8 cellular contexts compared by ENCODE assay signal in genomic region chr14:20305265-20306078, GRCh38. TPM values are rescaled to one million over a fixed set of nuclear protein-coding genes. Genes with fewer than 3 reads are reported as not detected.
DNase-seq lines count a peak whose midpoint lies in the region; ATAC-seq, FAIRE-seq and TF ChIP-seq lines count a peak whose summit lies in the region.

Gene TTC5, minus strand, starts transcription at chr14:20305951. Its CDS starts 14 bp downstream, at chr14:20305937.

- DNase-seq in AG04449 (ENCODE audit: low read depth, low spot score) (peak; percentile 37), NCI-H2196 treated with DMSO at 0.1 percent for 48 hours (lab: John Stamatoyannopoulos, UW; ENCODE audit: unreplicated experiment) (peak; percentile 59), bronchial epithelial cell (ENCODE audit: low read depth) (peak; percentile 75), inferior parietal cortex (ENCODE audit: extremely low spot score) (peak; percentile 92), spleen (peak; percentile 94)

- ATAC-seq in GM18870 (IDR thresholded peaks at IDR 0.05; ENCODE audit: unreplicated experiment) (peak; percentile 94), HG03139 (IDR thresholded peaks at IDR 0.05; ENCODE audit: unreplicated experiment) (peak; percentile 88)

- H3K4me3 ChIP-seq in AG04449 (ENCODE audit: low read depth, low read length) (peak within 1 kb of the TSS; percentile 58), bronchial epithelial cell (ENCODE audit: low read depth, low read length) (peak within 1 kb of the TSS; percentile 54), spleen (peak within 1 kb of the TSS; percentile 64 to 96 (median 87))

- CTCF ChIA-PET in AG04449 (lab: Yijun Ruan, JAX): interaction anchor here (0.9 to 4.4 kb wide), 5 partner anchors 9 to 24 kb away, joined by 3 to 59 read pairs (median 10); partner anchors contain the start of gene CCNB1IP1

- H3K9me3 ChIP-seq in spleen: no peaks in the 10 kb centered on the region

- WGBS in spleen, 5 donors: 1% methylated on average over 27 of the region's 27 CpGs

- TF ChIP-seq CTCF in AG04449 (IDR thresholded peaks at IDR 0.05; ENCODE audit: insufficient read depth, low read length, missing control alignments) (peak; percentile 90), VCaP (conservative IDR thresholded peaks at IDR 0.05) (peak; percentile 95), bronchial epithelial cell (IDR thresholded peaks at IDR 0.05; ENCODE audit: insufficient read depth, low read length, severe bottlenecking) (peak; percentile 93), spleen (IDR thresholded peaks at IDR 0.05 in 8 of 11, conservative IDR thresholded peaks at IDR 0.05 in 3 of 11) (peak; percentile 61 to 94 (median 92))

- peak within 1 kb of the TSS; percentile 62 for H3K27ac ChIP-seq in VCaP
- H3K27ac ChIP-seq in spleen: peak within 1 kb of the TSS in 5 of 8 donors; percentile 63 to 81 (median 66)

- no peak for TF ChIP-seq POLR2A in spleen (IDR thresholded peaks at IDR 0.05)

- intact Hi-C loops in spleen (cut with DNase I; ENCODE audit: low total_unique reads): no loop called here

- peaks cover 5% of the 10 kb centered on the region for H3K36me3 ChIP-seq in bronchial epithelial cell (ENCODE audit: control insufficient read depth, insufficient read depth, low read length)
- peaks cover 0 to 22% (median 16%) of the 10 kb centered on the region in 6 donors for H3K36me3 ChIP-seq in spleen

- no peak for FAIRE-seq in bronchial epithelial cell (lab: Jason Lieb, UNC)

- H3K4me1 ChIP-seq in spleen: peaks cover 15 to 40% (median 25%) of the 10 kb centered on the region in 6 donors

- POLR2A ChIA-PET in AG04449 (lab: Yijun Ruan, JAX): no interaction called here

- no peaks in the 10 kb centered on the region for H3K27me3 ChIP-seq in bronchial epithelial cell (ENCODE audit: control insufficient read depth, insufficient read depth, low read length)
- no peaks in the 10 kb centered on the region for H3K27me3 ChIP-seq in spleen (replicated peaks in 1 of 7)

RNA-seq across cellular contexts. Expression of gene TTC5, which starts in this region (rescaled TPM):
- total RNA-seq in bronchial epithelial cell: 10.5 and 14.2 TPM in 2 replicates
- 10 to 100 TPM; 12.5 to 21.9 (median 18.8) TPM for total RNA-seq in spleen
- 1 to 10 TPM; 5.9 to 7.2 (median 6.7) TPM for polyA plus RNA-seq in spleen

Comparison
In these comparisons a context has a peak if more than half of its experiments do, and no peak if none do; other contexts are left out.
1. Peak in every context shown above with its lines: DNase-seq, ATAC-seq, H3K4me3 ChIP-seq and H3K27ac ChIP-seq.
2. DNase-seq: peak in every context shown above with its lines; median percentile 94 in spleen; 92 in inferior parietal cortex; 75 in bronchial epithelial cell; 59 in NCI-H2196 treated with DMSO at 0.1 percent for 48 hours; 37 in AG04449.